Comparison of ENCODE assay signal across 9 cellular contexts in genomic region chr12:108821407-108822397, GRCh38. TPM values are rescaled to one million over a fixed set of nuclear protein-coding genes. Genes with fewer than 3 reads are reported as not detected.
DNase-seq lines count a peak whose midpoint lies in the region; ATAC-seq and TF ChIP-seq lines count a peak whose summit lies in the region.
"Had no signal": no experiment of that assay in that cellular context is flagged by ENCODE, and none has a peak within 500 bp of the region (broad histone marks: within the 10 kb centered on the region; RNA-seq: fewer than 3 reads in every experiment).

No MANE protein-coding gene starts in this region.

- DNase-seq in Caki2 (ENCODE audit: low read depth) (peak; percentile 50), HCEC 1CT (peak; percentile 63), mucosa of descending colon (no peak), NCI-H524 treated with DMSO at 0.1 percent for 48 hours (lab: John Stamatoyannopoulos, UW) (no peak), NCI-H774 (lab: John Stamatoyannopoulos, UW) (no peak)
- peak; percentile 72 for DNase-seq in activated CD8-positive, alpha-beta memory T cell treated with anti-CD3 and anti-CD28 coated beads, Interleukin-2, amount 50 U/mL, for 48 hours

- no peak overlapping the region for H3K4me3 ChIP-seq in mucosa of descending colon

- ATAC-seq in mucosa of descending colon (peak; percentile 32), GM19452 (IDR thresholded peaks at IDR 0.05; ENCODE audit: unreplicated experiment) (no peak), HG02840 (IDR thresholded peaks at IDR 0.05; ENCODE audit: low FRiP score, unreplicated experiment) (no peak)

- in situ Hi-C loops in Caki2 (cut with HindIII; ENCODE audit: low pct_unique_long_range_greater_than_20kb, low sequenced_read_pairs) = no loop called here

- H3K4me1 ChIP-seq in mucosa of descending colon (ENCODE audit: low read depth) = peaks cover 17% of the 10 kb centered on the region

- H3K9me3 ChIP-seq in mucosa of descending colon = no peaks in the 10 kb centered on the region

- no peak for TF ChIP-seq CTCF in mucosa of descending colon (IDR thresholded peaks at IDR 0.05)

- intact Hi-C loops in mucosa of descending colon (cut with DNase I, micrococcal nuclease) = no loop called here

- no peaks in the 10 kb centered on the region for H3K36me3 ChIP-seq in mucosa of descending colon (ENCODE audit: low read depth)

RNA-seq across cellular contexts. Expression of gene SSH1, which starts 35.7 kb away (rescaled TPM):
- 6.6 and 8.7 TPM in 2 replicates for total RNA-seq in Caki2 (2014; rRNA removed; shearing (Covaris generic); ENCODE audit: low replicate concordance)
- total RNA-seq in mucosa of descending colon = 10 to 100 TPM; 23.9 to 49.5 (median 25.6) TPM

RNA-seq across cellular contexts. Expression of gene DAO, which starts 58.2 kb away (rescaled TPM):
- not detected in 2 replicates for total RNA-seq in Caki2 (2014; rRNA removed; shearing (Covaris generic); ENCODE audit: low replicate concordance)
- total RNA-seq in mucosa of descending colon = 1 to 10 TPM in 2 of 3 donors, under 1 TPM in 1; 0.79 to 4.8 (median 3.0) TPM
- total RNA-seq: H1 had no signal

Comparison
In these comparisons a context has a peak if more than half of its experiments do, and no peak if none do; other contexts are left out.
1. DNase-seq: peak in Caki2 (single experiment), HCEC 1CT (single experiment) and activated CD8-positive, alpha-beta memory T cell treated with anti-CD3 and anti-CD28 coated beads, Interleukin-2, amount 50 U/mL, for 48 hours (single experiment); none in mucosa of descending colon (0 of 3), NCI-H524 treated with DMSO at 0.1 percent for 48 hours (single experiment) and NCI-H774 (single experiment).